In genomic region chr18:79555885-79556284, GRCh38 we compare ENCODE assay signal across 20 cellular contexts.
"Had no signal": no experiment of that assay in that cellular context is flagged by ENCODE, and none has a peak within 500 bp of the region (broad histone marks: within the 10 kb centered on the region; RNA-seq: fewer than 3 reads in every experiment).

No MANE protein-coding gene starts in this region.

- H3K27ac Mint-ChIP-seq: activated CD4-positive, alpha-beta memory T cell treated with anti-CD3 and anti-CD28 coated beads for 36 hours; activated CD4-positive, alpha-beta T cell treated with anti-CD3 and anti-CD28 coated beads, Interleukin-2, amount 10 ng/mL, durations not matched to agents 24 days and 14 days; activated T-cell treated with anti-CD3 and anti-CD28 coated beads, Interleukin-2, amount 50 U/mL, for 24 hours; activated T-helper 17 cell treated with anti-CD3 and anti-CD28 coated beads, Interleukin-2, amount 50 U/mL, for 72 hours; T-helper 17 cell had no signal

- ATAC-seq: activated T-helper 17 cell treated with anti-CD3 and anti-CD28 coated beads, Interleukin-2, amount 50 U/mL, for 72 hours; left colon; right cardiac atrium; T-helper 17 cell had no signal

- H3K9me3 ChIP-seq: colonic mucosa, tibial nerve had no signal

- DNase-seq: activated CD4-positive, alpha-beta memory T cell treated with anti-CD3 and anti-CD28 coated beads for 36 hours; activated CD4-positive, alpha-beta T cell treated with anti-CD3 and anti-CD28 coated beads, Interleukin-2, amount 10 ng/mL, durations not matched to agents 24 days and 14 days; activated CD4-positive, CD25-positive, alpha-beta regulatory T cell treated with anti-CD3 and anti-CD28 coated beads, Interleukin-2, amount 50 U/mL, for 72 hours; activated CD8-positive, alpha-beta memory T cell treated with anti-CD3 and anti-CD28 coated beads, Interleukin-2, amount 50 U/mL, for 4 hours; activated gamma-delta T cell treated with Interleukin-2 at 50 U/mL for 16 hours; activated naive CD4-positive, alpha-beta T cell treated with anti-CD3 and anti-CD28 coated beads, Interleukin-2, amount 50 U/mL, for 16 hours; activated T-cell treated with anti-CD3 and anti-CD28 coated beads, Interleukin-2, amount 50 U/mL, for 24 hours; amniotic stem cell; colonic mucosa; effector CD8-positive, alpha-beta T cell; left colon; occipital lobe; stimulated activated CD4-positive, alpha-beta T cell treated with anti-CD3 and anti-CD28 coated beads, Interleukin-15, amount 100 ng/mL, for 24 hours; stimulated activated CD4-positive, alpha-beta T cell treated with anti-CD3 and anti-CD28 coated beads, Interleukin-2, amount 100 ng/mL, for 24 hours; stimulated activated naive CD4-positive, alpha-beta T cell treated with Interleukin-2 at 50 U/mL for 16 hours; T-helper 17 cell; T1000 had no signal

- H3K4me3 Mint-ChIP-seq: activated CD4-positive, alpha-beta memory T cell treated with anti-CD3 and anti-CD28 coated beads for 36 hours; activated CD4-positive, alpha-beta T cell treated with anti-CD3 and anti-CD28 coated beads, Interleukin-2, amount 10 ng/mL, durations not matched to agents 24 days and 14 days; activated T-cell treated with anti-CD3 and anti-CD28 coated beads, Interleukin-2, amount 50 U/mL, for 24 hours; activated T-helper 17 cell treated with anti-CD3 and anti-CD28 coated beads, Interleukin-2, amount 50 U/mL, for 72 hours; T-helper 17 cell had no signal

- H3K4me3 ChIP-seq: colonic mucosa, tibial nerve had no signal

- H3K27me3 ChIP-seq: colonic mucosa, tibial nerve had no signal

- H3K27me3 Mint-ChIP-seq: activated CD4-positive, alpha-beta memory T cell treated with anti-CD3 and anti-CD28 coated beads for 36 hours; activated CD4-positive, alpha-beta T cell treated with anti-CD3 and anti-CD28 coated beads, Interleukin-2, amount 10 ng/mL, durations not matched to agents 24 days and 14 days; activated T-cell treated with anti-CD3 and anti-CD28 coated beads, Interleukin-2, amount 50 U/mL, for 24 hours; activated T-helper 17 cell treated with anti-CD3 and anti-CD28 coated beads, Interleukin-2, amount 50 U/mL, for 72 hours had no signal

- H3K4me1 Mint-ChIP-seq: activated CD4-positive, alpha-beta T cell treated with anti-CD3 and anti-CD28 coated beads, Interleukin-2, amount 10 ng/mL, durations not matched to agents 24 days and 14 days; activated T-helper 17 cell treated with anti-CD3 and anti-CD28 coated beads, Interleukin-2, amount 50 U/mL, for 72 hours had no signal

- H3K9me3 Mint-ChIP-seq: activated CD4-positive, alpha-beta memory T cell treated with anti-CD3 and anti-CD28 coated beads for 36 hours; activated CD4-positive, alpha-beta T cell treated with anti-CD3 and anti-CD28 coated beads, Interleukin-2, amount 10 ng/mL, durations not matched to agents 24 days and 14 days; activated T-cell treated with anti-CD3 and anti-CD28 coated beads, Interleukin-2, amount 50 U/mL, for 24 hours; activated T-helper 17 cell treated with anti-CD3 and anti-CD28 coated beads, Interleukin-2, amount 50 U/mL, for 72 hours had no signal

- H3K27ac ChIP-seq: colonic mucosa, tibial nerve had no signal

- H3K4me1 ChIP-seq: colonic mucosa, tibial nerve had no signal

- H3K36me3 ChIP-seq: colonic mucosa, tibial nerve had no signal

- H3K36me3 Mint-ChIP-seq: activated CD4-positive, alpha-beta memory T cell treated with anti-CD3 and anti-CD28 coated beads for 36 hours had no signal
